Comparison of ENCODE assay signal across 9 cellular contexts in the genomic region with DNA sequence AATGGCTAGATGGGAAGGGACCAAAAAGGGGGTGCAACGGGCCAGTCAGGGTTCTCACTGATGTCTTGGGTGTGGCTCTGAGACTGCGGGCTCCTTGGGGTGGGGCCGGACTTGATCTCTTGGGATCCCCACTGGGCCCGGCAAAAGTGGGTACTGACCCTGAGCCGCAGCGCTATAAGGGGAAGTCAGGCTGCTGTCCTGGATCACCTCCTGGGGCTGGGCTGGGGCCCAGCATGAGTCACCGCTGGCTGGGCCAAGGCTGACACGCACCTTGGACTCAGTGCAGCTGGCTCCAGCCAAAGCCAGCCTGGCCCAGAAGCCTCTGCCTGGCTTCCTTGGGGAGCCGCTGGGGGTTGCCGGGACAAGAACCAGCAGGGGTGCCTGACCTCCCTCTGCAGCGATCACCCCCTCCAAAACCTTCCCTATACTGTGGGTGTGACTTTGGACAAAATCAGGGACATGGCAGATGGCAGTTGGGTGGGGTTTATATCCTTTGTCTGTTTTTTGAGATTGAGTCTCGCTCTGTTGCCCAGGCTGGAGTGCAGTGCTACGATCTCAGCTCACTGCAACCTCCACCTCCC. TPM values are rescaled to one million over a fixed set of nuclear protein-coding genes. Genes with fewer than 3 reads are reported as not detected.
DNase-seq lines count a peak whose midpoint lies in the region; ATAC-seq, FAIRE-seq and TF ChIP-seq lines count a peak whose summit lies in the region.
"Had no signal": no experiment of that assay in that cellular context is flagged by ENCODE, and none has a peak within 500 bp of the region (broad histone marks: within the 10 kb centered on the region; RNA-seq: fewer than 3 reads in every experiment).

No MANE protein-coding gene starts in this region.

- H3K79me2 ChIP-seq in HepG2 (ENCODE audit: insufficient read depth, low read length) = peaks cover 17% of the 10 kb centered on the region

- H3K4me1 ChIP-seq in HepG2 (ENCODE audit: insufficient read depth, low read length) (peaks cover 66% of the 10 kb centered on the region), testis (peaks cover 27% of the 10 kb centered on the region)

- in situ Hi-C loops in HepG2 (cut with HindIII; ENCODE audit: extremely low pct_ligation_motif_present, low pct_unique_long_range_greater_than_20kb) = loop anchor here (5.0 to 10.0 kb wide), 2 partner anchors 47 to 140 kb away; partner anchors contain the start of genes LSM4 and SSBP4

- no TSS peak for BruUV-seq in HepG2 (replicated peaks; lab: Mats Ljungman, UMichigan)

- ATAC-seq in HepG2 (peak; percentile 84), GM19351 (IDR thresholded peaks at IDR 0.05; ENCODE audit: unreplicated experiment) (no peak), HG02798 (IDR thresholded peaks at IDR 0.05; ENCODE audit: poor library complexity, unreplicated experiment) (no peak)

- H3K4me2 ChIP-seq in HepG2 (ENCODE audit: low read depth, low read length) = peak overlapping the region; percentile 78

- WGBS in HepG2 (ENCODE audit: low lambda C conversion rate) = 14% methylated on average over 5 of the region's 13 CpGs
- WGBS in testis, 2 donors = 38 to 47% methylated on average over 7 to 11 of the region's 13 CpGs

- H3K9me3 ChIP-seq in HepG2 (ENCODE audit: low read length) (no peaks in the 10 kb centered on the region), testis (no peaks in the 10 kb centered on the region)

- POLR2A ChIA-PET in HepG2 (lab: Yijun Ruan, JAX) = interaction anchor here (0.8 to 3.3 kb wide), 17 partner anchors 13 to 116 kb away, joined by 3 to 23 read pairs (median 6); partner anchors contain the start of genes GDF15 and LSM4

- H3K4me3 ChIP-seq in HepG2 (replicated peaks in 1 of 3; ENCODE audit: insufficient read depth in 1 of 3, low read depth in 2 of 3, low read length in 3 of 3) (peak overlapping the region in 2 of 3 experiments; percentile 23 to 50; a peak in 3 of 6 replicates), testis (no peak overlapping the region)
- H3K4me3 ChIP-seq: skin epidermis had no signal

- no peaks in the 10 kb centered on the region for H3K27me3 ChIP-seq in HepG2 (ENCODE audit: control insufficient read depth in 1 of 2, insufficient read depth in 2 of 2, low read length in 2 of 2)
- H3K27me3 ChIP-seq in testis = no peaks in the 10 kb centered on the region

- peak; percentile 44 to 61; a peak in 3 of 4 replicates for TF ChIP-seq EP300 in HepG2 (IDR thresholded peaks at IDR 0.05; ENCODE audit: low read depth in 2 of 2, low read length in 2 of 2)
- TF ChIP-seq EP300 in HepG2 (CRISPR knock-in tag; IDR thresholded peaks at IDR 0.05; ENCODE audit: borderline replicate concordance) = no peak; the same call in 1 of the 2 replicates

- CTCF ChIA-PET in HepG2 (lab: Yijun Ruan, JAX; ENCODE audit: low intra/inter-chr PET ratio, low total read pairs) = interaction anchor here (0.7 kb wide), 1 partner anchor 61 kb away, joined by 3 read pairs; no protein-coding TSS in a partner anchor

- DNase-seq in EH (ENCODE audit: low read depth) = peak; percentile 90
- peak; percentile 50 for DNase-seq in NCI-H69 (lab: John Stamatoyannopoulos, UW)
- peak; percentile 61 for DNase-seq in central memory CD4-positive, alpha-beta T cell
- DNase-seq in HepG2 (ENCODE audit: low spot score) = peak; percentile 82
- DNase-seq in testis = peak; percentile 78
- no peak for DNase-seq in DMS79 (lab: John Stamatoyannopoulos, UW)

- H3K27ac ChIP-seq in HepG2 (ENCODE audit: extremely low read length, insufficient read depth, low read length) = peak overlapping the region; percentile 73
- peak overlapping the region; percentile 70 to 71 for H3K27ac ChIP-seq in testis

- no peak overlapping the region for H2AFZ ChIP-seq in HepG2 (ENCODE audit: low read length)

- peaks cover 33% of the 10 kb centered on the region for H4K20me1 ChIP-seq in HepG2 (ENCODE audit: insufficient read depth, low read length)

- peak in 1 of 2 experiments; percentile 75 for TF ChIP-seq POLR2A in HepG2 (IDR thresholded peaks at IDR 0.05; ENCODE audit: insufficient read depth in 1 of 2, low read depth in 2 of 2, low read length in 2 of 2)
- no peak for TF ChIP-seq POLR2A in testis (IDR thresholded peaks at IDR 0.05)

- peak; percentile 39 for TF ChIP-seq RAD21 in HepG2 (CRISPR knock-in tag; IDR thresholded peaks at IDR 0.05)

- peak; percentile 42 for TF ChIP-seq CTCF in HepG2 (CRISPR knock-in tag; IDR thresholded peaks at IDR 0.05)
- no peak for TF ChIP-seq CTCF in testis (IDR thresholded peaks at IDR 0.05)

- intact Hi-C loops in HepG2 (cut with micrococcal nuclease; ENCODE audit: unreplicated experiment) = loop anchor here (5.0 kb wide), 1 partner anchor 137 kb away; no protein-coding TSS in a partner anchor
- intact Hi-C loops in testis (cut with DNase I; ENCODE audit: low total_unique reads) = loop anchor here (5.0 kb wide), 1 partner anchor 47 kb away; the partner anchor contains the start of gene LSM4

- FAIRE-seq in HepG2 (lab: Jason Lieb, UNC) = peak; percentile 18

- H3K36me3 ChIP-seq in HepG2 (replicated peaks in 1 of 2; ENCODE audit: control insufficient read depth in 1 of 2, insufficient read depth in 2 of 2, low read length in 2 of 2) = peaks cover 2 to 10% of the 10 kb centered on the region in 2 experiments; a peak in 4 of 5 replicates
- no peaks in the 10 kb centered on the region for H3K36me3 ChIP-seq in testis (ENCODE audit: low read depth, missing control alignments)

- peak overlapping the region; percentile 34; the same call in 1 of the 2 replicates for H3K9ac ChIP-seq in HepG2 (ENCODE audit: insufficient read depth, low read depth, low read length)

RNA-seq across cellular contexts. Expression of gene IQCN, which starts 0.6 kb away (rescaled TPM):
- 0.04 and 0.07 TPM in 2 replicates for total RNA-seq in HepG2 (2016; rRNA removed; fragmentation: Illumina TruSeq; extraction: Trizol)
- not detected in 2 replicates for total RNA-seq in HepG2 (2016; cell fraction: cytosol; rRNA removed; fragmentation: Illumina TruSeq; extraction: Trizol; ENCODE audit: low read depth)
- total RNA-seq in HepG2 (2016; cell fraction: insoluble cytoplasmic fraction; rRNA removed; fragmentation: Illumina TruSeq; extraction: Trizol) = 0.04 TPM in 1 of 2 replicates, not detected in the other
- not detected in 2 replicates for total RNA-seq in HepG2 (2016; cell fraction: membrane; rRNA removed; fragmentation: Illumina TruSeq; extraction: Trizol)
- total RNA-seq in HepG2 (2016; cell fraction: nucleus; rRNA removed; fragmentation: Illumina TruSeq; extraction: Trizol) = 0.13 TPM in 1 of 2 replicates, not detected in the other
- 0.14 and 0.18 TPM in 2 replicates for polyA plus RNA-seq in HepG2 (2011; rRNA removed)
- 0.03 and 0.04 TPM in 2 replicates for polyA plus RNA-seq in HepG2 (2011; cell fraction: cytosol; rRNA removed)
- 1.3 and 1.5 TPM in 2 replicates for polyA plus RNA-seq in HepG2 (2011; cell fraction: nucleus; rRNA removed)
- polyA plus RNA-seq in HepG2 (2012) = 0.13 TPM in 2 replicates
- polyA plus RNA-seq in HepG2 (2016; cell fraction: cytosol; fragmentation: Illumina TruSeq; extraction: Trizol; ENCODE audit: low read depth) = not detected in 2 replicates
- polyA plus RNA-seq in HepG2 (2016; cell fraction: insoluble cytoplasmic fraction; fragmentation: Illumina TruSeq; extraction: Trizol; ENCODE audit: low read depth) = not detected in 2 replicates
- polyA plus RNA-seq in HepG2 (2016; cell fraction: membrane; fragmentation: Illumina TruSeq; extraction: Trizol; ENCODE audit: low read depth) = not detected in 2 replicates
- polyA plus RNA-seq in HepG2 (2016; cell fraction: nucleus; fragmentation: Illumina TruSeq; extraction: Trizol; ENCODE audit: insufficient read depth, low read depth) = 0.25 and 0.49 TPM in 2 replicates
- polyA minus RNA-seq in HepG2 (2011; rRNA and poly(A)+ RNA removed; ENCODE audit: low replicate concordance) = 0.26 and 0.91 TPM in 2 replicates
- polyA minus RNA-seq in HepG2 (2011; cell fraction: cytosol; rRNA and poly(A)+ RNA removed) = 0.53 TPM in 1 of 2 replicates, not detected in the other
- polyA minus RNA-seq in HepG2 (2011; cell fraction: nucleus; rRNA and poly(A)+ RNA removed) = 0.52 and 0.62 TPM in 2 replicates
- total RNA-seq in testis = 10 to 100 TPM; 30.1 to 62.3 TPM
- polyA plus RNA-seq in testis (ENCODE audit: insufficient read depth, low read depth, low replicate concordance) = 88.1 TPM

RNA-seq across cellular contexts. Expression of gene JUND, which starts 6.6 kb away (rescaled TPM):
- total RNA-seq in HepG2 (2016; rRNA removed; fragmentation: Illumina TruSeq; extraction: Trizol) = 31.8 and 41.2 TPM in 2 replicates
- 36.4 and 41.0 TPM in 2 replicates for total RNA-seq in HepG2 (2016; cell fraction: cytosol; rRNA removed; fragmentation: Illumina TruSeq; extraction: Trizol; ENCODE audit: low read depth)
- total RNA-seq in HepG2 (2016; cell fraction: insoluble cytoplasmic fraction; rRNA removed; fragmentation: Illumina TruSeq; extraction: Trizol) = 30.0 and 40.6 TPM in 2 replicates
- 68.5 and 98.0 TPM in 2 replicates for total RNA-seq in HepG2 (2016; cell fraction: membrane; rRNA removed; fragmentation: Illumina TruSeq; extraction: Trizol)
- 23.4 and 45.2 TPM in 2 replicates for total RNA-seq in HepG2 (2016; cell fraction: nucleus; rRNA removed; fragmentation: Illumina TruSeq; extraction: Trizol)
- 59.8 and 124 TPM in 2 replicates for polyA plus RNA-seq in HepG2 (2011; rRNA removed)
- polyA plus RNA-seq in HepG2 (2011; cell fraction: cytosol; rRNA removed) = 93.9 and 178 TPM in 2 replicates
- polyA plus RNA-seq in HepG2 (2011; cell fraction: nucleus; rRNA removed) = 129 and 136 TPM in 2 replicates
- 44.0 and 66.6 TPM in 2 replicates for polyA plus RNA-seq in HepG2 (2012)
- 85.1 and 91.8 TPM in 2 replicates for polyA plus RNA-seq in HepG2 (2016; cell fraction: cytosol; fragmentation: Illumina TruSeq; extraction: Trizol; ENCODE audit: low read depth)
- polyA plus RNA-seq in HepG2 (2016; cell fraction: insoluble cytoplasmic fraction; fragmentation: Illumina TruSeq; extraction: Trizol; ENCODE audit: low read depth) = 74.4 and 76.0 TPM in 2 replicates
- 131 and 149 TPM in 2 replicates for polyA plus RNA-seq in HepG2 (2016; cell fraction: membrane; fragmentation: Illumina TruSeq; extraction: Trizol; ENCODE audit: low read depth)
- 77.1 and 84.7 TPM in 2 replicates for polyA plus RNA-seq in HepG2 (2016; cell fraction: nucleus; fragmentation: Illumina TruSeq; extraction: Trizol; ENCODE audit: insufficient read depth, low read depth)
- 49.7 and 194 TPM in 2 replicates for polyA minus RNA-seq in HepG2 (2011; rRNA and poly(A)+ RNA removed; ENCODE audit: low replicate concordance)
- polyA minus RNA-seq in HepG2 (2011; cell fraction: cytosol; rRNA and poly(A)+ RNA removed) = 164 and 168 TPM in 2 replicates
- polyA minus RNA-seq in HepG2 (2011; cell fraction: nucleus; rRNA and poly(A)+ RNA removed) = 60.5 and 91.9 TPM in 2 replicates
- 100 to 1,000 TPM; 615 to 654 TPM for total RNA-seq in testis
- 96.4 TPM for polyA plus RNA-seq in testis (ENCODE audit: insufficient read depth, low read depth, low replicate concordance)

RNA-seq across cellular contexts. Expression of gene LSM4, which starts 48.0 kb away (rescaled TPM):
- total RNA-seq in HepG2 (2016; rRNA removed; fragmentation: Illumina TruSeq; extraction: Trizol) (166 and 188 TPM in 2 replicates), testis (100 to 1,000 TPM; 212 to 241 TPM)
- total RNA-seq in HepG2 (2016; cell fraction: cytosol; rRNA removed; fragmentation: Illumina TruSeq; extraction: Trizol; ENCODE audit: low read depth) = 129 and 159 TPM in 2 replicates
- total RNA-seq in HepG2 (2016; cell fraction: insoluble cytoplasmic fraction; rRNA removed; fragmentation: Illumina TruSeq; extraction: Trizol) = 185 and 208 TPM in 2 replicates
- 248 and 299 TPM in 2 replicates for total RNA-seq in HepG2 (2016; cell fraction: membrane; rRNA removed; fragmentation: Illumina TruSeq; extraction: Trizol)
- 62.8 and 69.8 TPM in 2 replicates for total RNA-seq in HepG2 (2016; cell fraction: nucleus; rRNA removed; fragmentation: Illumina TruSeq; extraction: Trizol)
- polyA plus RNA-seq in HepG2 (2011; rRNA removed) (65.8 and 66.8 TPM in 2 replicates), testis (ENCODE audit: insufficient read depth, low read depth, low replicate concordance) (196 TPM)
- polyA plus RNA-seq in HepG2 (2011; cell fraction: cytosol; rRNA removed) = 97.1 and 133 TPM in 2 replicates
- 51.8 and 54.0 TPM in 2 replicates for polyA plus RNA-seq in HepG2 (2011; cell fraction: nucleus; rRNA removed)
- 62.7 and 78.9 TPM in 2 replicates for polyA plus RNA-seq in HepG2 (2012)
- polyA plus RNA-seq in HepG2 (2016; cell fraction: cytosol; fragmentation: Illumina TruSeq; extraction: Trizol; ENCODE audit: low read depth) = 166 and 238 TPM in 2 replicates
- 205 and 220 TPM in 2 replicates for polyA plus RNA-seq in HepG2 (2016; cell fraction: insoluble cytoplasmic fraction; fragmentation: Illumina TruSeq; extraction: Trizol; ENCODE audit: low read depth)
- polyA plus RNA-seq in HepG2 (2016; cell fraction: membrane; fragmentation: Illumina TruSeq; extraction: Trizol; ENCODE audit: low read depth) = 217 and 267 TPM in 2 replicates
- polyA plus RNA-seq in HepG2 (2016; cell fraction: nucleus; fragmentation: Illumina TruSeq; extraction: Trizol; ENCODE audit: insufficient read depth, low read depth) = 105 and 120 TPM in 2 replicates
- 40.8 and 88.8 TPM in 2 replicates for polyA minus RNA-seq in HepG2 (2011; rRNA and poly(A)+ RNA removed; ENCODE audit: low replicate concordance)
- 24.9 and 32.6 TPM in 2 replicates for polyA minus RNA-seq in HepG2 (2011; cell fraction: cytosol; rRNA and poly(A)+ RNA removed)
- 13.4 and 14.2 TPM in 2 replicates for polyA minus RNA-seq in HepG2 (2011; cell fraction: nucleus; rRNA and poly(A)+ RNA removed)

RNA-seq across cellular contexts. Expression of gene PDE4C, which starts 48.6 kb away (rescaled TPM):
- 0.90 and 1.4 TPM in 2 replicates for total RNA-seq in HepG2 (2016; rRNA removed; fragmentation: Illumina TruSeq; extraction: Trizol)
- 0.30 and 0.44 TPM in 2 replicates for total RNA-seq in HepG2 (2016; cell fraction: cytosol; rRNA removed; fragmentation: Illumina TruSeq; extraction: Trizol; ENCODE audit: low read depth)
- total RNA-seq in HepG2 (2016; cell fraction: insoluble cytoplasmic fraction; rRNA removed; fragmentation: Illumina TruSeq; extraction: Trizol) = 0.49 and 1.5 TPM in 2 replicates
- total RNA-seq in HepG2 (2016; cell fraction: membrane; rRNA removed; fragmentation: Illumina TruSeq; extraction: Trizol) = 0.07 and 0.37 TPM in 2 replicates
- 1.7 and 2.4 TPM in 2 replicates for total RNA-seq in HepG2 (2016; cell fraction: nucleus; rRNA removed; fragmentation: Illumina TruSeq; extraction: Trizol)
- polyA plus RNA-seq in HepG2 (2011; rRNA removed) = 14.0 and 17.9 TPM in 2 replicates
- 3.4 and 4.6 TPM in 2 replicates for polyA plus RNA-seq in HepG2 (2011; cell fraction: cytosol; rRNA removed)
- polyA plus RNA-seq in HepG2 (2011; cell fraction: nucleus; rRNA removed) = 128 and 158 TPM in 2 replicates
- 2.2 and 3.2 TPM in 2 replicates for polyA plus RNA-seq in HepG2 (2012)
- polyA plus RNA-seq in HepG2 (2016; cell fraction: cytosol; fragmentation: Illumina TruSeq; extraction: Trizol; ENCODE audit: low read depth) = not detected in 2 replicates
- 0.33 and 0.37 TPM in 2 replicates for polyA plus RNA-seq in HepG2 (2016; cell fraction: insoluble cytoplasmic fraction; fragmentation: Illumina TruSeq; extraction: Trizol; ENCODE audit: low read depth)
- not detected in 2 replicates for polyA plus RNA-seq in HepG2 (2016; cell fraction: membrane; fragmentation: Illumina TruSeq; extraction: Trizol; ENCODE audit: low read depth)
- 10.9 and 11.5 TPM in 2 replicates for polyA plus RNA-seq in HepG2 (2016; cell fraction: nucleus; fragmentation: Illumina TruSeq; extraction: Trizol; ENCODE audit: insufficient read depth, low read depth)
- polyA minus RNA-seq in HepG2 (2011; rRNA and poly(A)+ RNA removed; ENCODE audit: low replicate concordance) = 0.56 and 12.3 TPM in 2 replicates
- polyA minus RNA-seq in HepG2 (2011; cell fraction: cytosol; rRNA and poly(A)+ RNA removed) = 1.5 and 3.1 TPM in 2 replicates
- 30.4 and 31.1 TPM in 2 replicates for polyA minus RNA-seq in HepG2 (2011; cell fraction: nucleus; rRNA and poly(A)+ RNA removed)
- total RNA-seq in testis = 10 to 100 TPM in 1 of 2 donors, 1 to 10 TPM in 1; 7.1 to 19.5 TPM
- 5.7 TPM for polyA plus RNA-seq in testis (ENCODE audit: insufficient read depth, low read depth, low replicate concordance)

Comparison
In these comparisons a context has a peak if more than half of its experiments do, and no peak if none do; other contexts are left out.
1. H3K4me3 ChIP-seq: peak in HepG2 (2 of 3); none in testis (0 of 2).
2. RNA of gene IQCN, which starts 0.6 kb away (total RNA-seq): 30.1 to 62.3 TPM in testis; 0.04 to 0.13 TPM in HepG2; every median in the first group is over 10 times any median in the second.
3. RNA of gene JUND, which starts 6.6 kb away (total RNA-seq): 615 to 654 TPM in testis; 23.4 to 98.0 TPM in HepG2; every median in the first group is over 4 times any median in the second.